Comparison of ENCODE assay signal across 13 cellular contexts in the genomic region with DNA sequence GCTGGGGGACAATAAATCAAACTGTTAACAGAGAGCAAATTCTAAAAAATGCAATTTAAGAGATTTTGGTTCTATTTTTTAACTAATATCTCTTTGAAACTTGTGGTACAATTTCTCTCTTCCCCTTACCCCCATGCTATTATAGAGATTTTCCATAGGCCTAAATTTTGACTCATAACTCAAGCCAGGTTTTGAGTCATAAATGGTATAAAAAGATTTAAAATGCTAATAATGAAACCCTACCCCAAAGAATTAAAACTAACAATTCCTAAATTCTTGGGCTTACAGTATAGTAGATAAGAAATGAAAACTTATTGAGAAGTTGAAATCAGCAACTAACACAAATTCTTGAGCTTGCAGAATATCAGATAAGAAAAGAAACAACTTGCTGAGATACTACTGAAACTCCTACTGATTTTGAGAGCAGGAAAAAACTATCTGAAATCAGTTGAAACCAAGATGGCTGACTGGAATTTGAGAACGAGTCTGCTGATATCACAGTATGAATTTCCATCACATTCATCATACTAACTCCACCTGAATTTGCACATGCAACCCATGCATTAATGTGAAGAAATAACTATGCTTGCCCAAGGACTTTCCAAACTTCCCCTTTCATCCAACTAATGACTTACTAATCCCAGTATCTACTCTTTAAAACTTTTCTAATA. TPM values are rescaled to one million over a fixed set of nuclear protein-coding genes. Genes with fewer than 3 reads are reported as not detected.
DNase-seq lines count a peak whose midpoint lies in the region; ATAC-seq, FAIRE-seq and TF ChIP-seq lines count a peak whose summit lies in the region.
"Had no signal": no experiment of that assay in that cellular context is flagged by ENCODE, and none has a peak within 500 bp of the region (broad histone marks: within the 10 kb centered on the region; RNA-seq: fewer than 3 reads in every experiment).

No MANE protein-coding gene starts in this region.

- no peak overlapping the region for H3K4me3 ChIP-seq in kidney (ENCODE audit: low read length in 2 of 2)
- H3K4me3 ChIP-seq: adrenal gland had no signal

- no peak for TF ChIP-seq CTCF in kidney (IDR thresholded peaks at IDR 0.05; ENCODE audit: borderline replicate concordance, extremely low read depth, insufficient read depth)

- H3K36me3 Mint-ChIP-seq in activated naive CD8-positive, alpha-beta T cell treated with anti-CD3 and anti-CD28 coated beads for 36 hours, result peaks cover 41% of the 10 kb centered on the region

- FAIRE-seq in kidney (lab: Jason Lieb, UNC), result no peak

- no peaks in the 10 kb centered on the region for H3K9me3 Mint-ChIP-seq in activated naive CD8-positive, alpha-beta T cell treated with anti-CD3 and anti-CD28 coated beads for 36 hours
- H3K9me3 Mint-ChIP-seq: T-helper 2 cell treated with Interferon-gamma antibody and Interleukin-4, amounts not matched to agents 5 μg/mL and 100 μg/mL, for 36 hours had no signal

- peak overlapping the region; percentile 73 for H3K27ac Mint-ChIP-seq in activated naive CD8-positive, alpha-beta T cell treated with anti-CD3 and anti-CD28 coated beads for 36 hours
- H3K27ac Mint-ChIP-seq: CD4-positive, CD25-positive, alpha-beta regulatory T cell; T-helper 2 cell treated with Interferon-gamma antibody and Interleukin-4, amounts not matched to agents 5 μg/mL and 100 μg/mL, for 36 hours had no signal

- H3K27ac ChIP-seq in kidney (ENCODE audit: low read depth in 2 of 2, low read length in 2 of 2), result no peak overlapping the region
- H3K27ac ChIP-seq: adrenal gland, RWPE1 had no signal

- intact Hi-C loops in kidney (cut with DNase I), result no loop called here

- H3K4me3 Mint-ChIP-seq in activated naive CD8-positive, alpha-beta T cell treated with anti-CD3 and anti-CD28 coated beads for 36 hours, result no peak overlapping the region
- H3K4me3 Mint-ChIP-seq: CD4-positive, CD25-positive, alpha-beta regulatory T cell; T-helper 2 cell treated with Interferon-gamma antibody and Interleukin-4, amounts not matched to agents 5 μg/mL and 100 μg/mL, for 36 hours had no signal

- H3K4me1 Mint-ChIP-seq in activated naive CD8-positive, alpha-beta T cell treated with anti-CD3 and anti-CD28 coated beads for 36 hours, result peaks cover 10% of the 10 kb centered on the region

- no peak overlapping the region for H3K9ac ChIP-seq in kidney (ENCODE audit: low read length in 2 of 2)

- H3K4me1 ChIP-seq in kidney (ENCODE audit: control insufficient read depth in 1 of 2, insufficient read depth in 1 of 2, low read depth in 1 of 2, low read length in 2 of 2), result no peaks in the 10 kb centered on the region
- H3K4me1 ChIP-seq: adrenal gland had no signal

- H3K27me3 Mint-ChIP-seq in activated naive CD8-positive, alpha-beta T cell treated with anti-CD3 and anti-CD28 coated beads for 36 hours, result no peaks in the 10 kb centered on the region
- H3K27me3 Mint-ChIP-seq: CD4-positive, CD25-positive, alpha-beta regulatory T cell had no signal

- DNase-seq in activated naive CD8-positive, alpha-beta T cell treated with anti-CD3 and anti-CD28 coated beads for 36 hours, result no peak
- DNase-seq in dermis blood vessel endothelial cell (no peak), kidney (no peak), NCI-H526 treated with DMSO at 0.1 percent for 48 hours (lab: John Stamatoyannopoulos, UW) (no peak)
- DNase-seq: adrenal gland; CD4-positive, CD25-positive, alpha-beta regulatory T cell; foreskin melanocyte had no signal

- ATAC-seq in GM18870 (IDR thresholded peaks at IDR 0.05; ENCODE audit: unreplicated experiment) (peak; percentile 95), GM21447 (IDR thresholded peaks at IDR 0.05; ENCODE audit: unreplicated experiment) (peak; percentile 79), HG03039 (IDR thresholded peaks at IDR 0.05; ENCODE audit: unreplicated experiment) (peak; percentile 77), GM21737 (IDR thresholded peaks at IDR 0.05; ENCODE audit: unreplicated experiment) (no peak)

- H3K9me3 ChIP-seq in kidney (ENCODE audit: control insufficient read depth in 1 of 2, low read length in 2 of 2), result no peaks in the 10 kb centered on the region
- H3K9me3 ChIP-seq: adrenal gland had no signal

- peaks cover 0 to 2% of the 10 kb centered on the region in 2 donors for H3K36me3 ChIP-seq in kidney (ENCODE audit: control insufficient read depth in 1 of 2, insufficient read depth in 2 of 2, low read length in 2 of 2)

RNA-seq across cellular contexts. Expression of gene POT1, which starts 36.4 kb away (rescaled TPM):
- 10 to 100 TPM; 30.9 to 32.3 TPM for total RNA-seq in activated naive CD8-positive, alpha-beta T cell treated with anti-CD3 and anti-CD28 coated beads for 36 hours
- total RNA-seq in dermis blood vessel endothelial cell (26.4 and 35.2 TPM in 2 replicates), kidney (23.2 TPM)
- 16.5 TPM for polyA plus RNA-seq in kidney (ENCODE audit: insufficient read depth, low read depth, low replicate concordance)
